9 cellular contexts compared by ENCODE assay signal in genomic region chr10:63227207-63227895, GRCh38.
DNase-seq lines count a peak whose midpoint lies in the region; ATAC-seq and TF ChIP-seq lines count a peak whose summit lies in the region.
"Had no signal": no experiment of that assay in that cellular context is flagged by ENCODE, and none has a peak within 500 bp of the region (broad histone marks: within the 10 kb centered on the region; RNA-seq: fewer than 3 reads in every experiment).

No MANE protein-coding gene starts in this region.

- CTCF ChIA-PET in Calu3 (lab: Charles Lee) = no interaction called here

- WGBS in esophagus muscularis mucosa = 54% methylated on average over 3 of the region's 3 CpGs

- no peaks in the 10 kb centered on the region for H3K9me3 ChIP-seq in esophagus muscularis mucosa

- intact Hi-C loops in Calu3 (cut with micrococcal nuclease; ENCODE audit: unreplicated experiment) (no loop called here), esophagus muscularis mucosa (cut with DNase I) (no loop called here)

- H3K4me1 ChIP-seq in esophagus muscularis mucosa = peaks cover 8 to 51% (median 39%) of the 10 kb centered on the region in 4 donors

- TF ChIP-seq CTCF in Calu3 (IDR thresholded peaks at IDR 0.05; ENCODE audit: unreplicated experiment) = no peak
- TF ChIP-seq CTCF in endothelial cell (IDR thresholded peaks at IDR 0.05; ENCODE audit: unreplicated experiment) = no peak
- TF ChIP-seq CTCF in esophagus muscularis mucosa (IDR thresholded peaks at IDR 0.05) = no peak

- no peak overlapping the region for H3K4me3 ChIP-seq in esophagus muscularis mucosa
- H3K4me3 ChIP-seq: K562 had no signal

- H3K9me3 Mint-ChIP-seq in Calu3 (ENCODE audit: low read depth, unreplicated experiment) = no peaks in the 10 kb centered on the region
- H3K9me3 Mint-ChIP-seq in endothelial cell (ENCODE audit: unreplicated experiment) = no peaks in the 10 kb centered on the region

- no peak overlapping the region for H3K4me3 Mint-ChIP-seq in Calu3 (ENCODE audit: low read depth, unreplicated experiment)
- H3K4me3 Mint-ChIP-seq in endothelial cell (ENCODE audit: unreplicated experiment) = no peak overlapping the region

- H3K27me3 Mint-ChIP-seq in Calu3 (ENCODE audit: unreplicated experiment) = no peaks in the 10 kb centered on the region
- no peaks in the 10 kb centered on the region for H3K27me3 Mint-ChIP-seq in endothelial cell (ENCODE audit: unreplicated experiment)

- H3K4me1 Mint-ChIP-seq in Calu3 (ENCODE audit: low read depth, unreplicated experiment) (peaks cover 22% of the 10 kb centered on the region), endothelial cell (ENCODE audit: unreplicated experiment) (no peaks in the 10 kb centered on the region)

- H3K36me3 Mint-ChIP-seq in Calu3 (ENCODE audit: insufficient read depth, unreplicated experiment) (peaks cover 13% of the 10 kb centered on the region), endothelial cell (ENCODE audit: low read depth, unreplicated experiment) (no peaks in the 10 kb centered on the region)

- H3K27ac Mint-ChIP-seq in Calu3 (ENCODE audit: unreplicated experiment) (peak overlapping the region; percentile 47), endothelial cell (ENCODE audit: unreplicated experiment) (peak overlapping the region; percentile 48)

- no peaks in the 10 kb centered on the region for H3K27me3 ChIP-seq in esophagus muscularis mucosa

- no peak for TF ChIP-seq EP300 in esophagus muscularis mucosa (IDR thresholded peaks at IDR 0.05)

- peak; percentile 57 for ATAC-seq in GM21423 (IDR thresholded peaks at IDR 0.05; ENCODE audit: unreplicated experiment)

- no peak for TF ChIP-seq POLR2A in esophagus muscularis mucosa (IDR thresholded peaks at IDR 0.05; ENCODE audit: low read depth)

- DNase-seq in Calu3 = no peak
- DNase-seq in HT-29 (ENCODE audit: low spot score) = peak; percentile 18
- no peak for DNase-seq in endothelial cell (ENCODE audit: low spot score)
- no peak for DNase-seq in NAMALWA (ENCODE audit: low spot score)
- no peak for DNase-seq in amniotic stem cell (lab: John Stamatoyannopoulos, UW)
- DNase-seq in esophagus muscularis mucosa (ENCODE audit: extremely low spot score) = no peak
- DNase-seq in activated effector memory CD4-positive, alpha-beta T cell treated with anti-CD3 and anti-CD28 coated beads, Interleukin-2, amount 50 U/mL, for 16 hours = no peak

- no TSS peak for BruUV-seq in Calu3 (replicated peaks; lab: Mats Ljungman, UMichigan)

- H3K36me3 ChIP-seq in esophagus muscularis mucosa = no peaks in the 10 kb centered on the region

- H3K27ac ChIP-seq in esophagus muscularis mucosa (replicated peaks in 1 of 4) = no peak overlapping the region
